Comparison of ENCODE assay signal across 28 cellular contexts in the genomic region with DNA sequence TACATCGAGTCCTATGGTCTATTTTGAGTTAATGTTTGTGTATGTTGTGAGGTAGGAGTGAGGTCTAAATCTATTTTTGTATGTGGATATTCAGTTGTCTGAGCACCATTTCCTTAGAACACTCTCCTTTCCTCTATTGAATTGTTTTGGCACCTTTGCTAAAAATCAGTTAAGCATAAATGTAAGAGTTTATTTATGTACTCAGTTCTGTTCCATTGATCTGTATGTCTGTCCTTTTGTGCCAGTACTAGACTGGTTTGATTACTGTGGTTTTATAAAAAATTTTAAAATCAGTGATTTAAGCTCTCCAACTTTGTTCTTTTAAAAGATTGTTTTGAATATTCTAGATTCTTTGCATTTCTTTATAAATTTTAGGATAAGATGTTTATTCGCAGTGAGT.
"Had no signal": no experiment of that assay in that cellular context is flagged by ENCODE, and none has a peak within 500 bp of the region (broad histone marks: within the 10 kb centered on the region; RNA-seq: fewer than 3 reads in every experiment).

No MANE protein-coding gene starts in this region.

- DNase-seq: natural killer cell; occipital lobe; ovary; posterior cingulate gyrus; psoas muscle; right cardiac atrium; spleen; stimulated activated CD4-positive, alpha-beta T cell treated with anti-CD3 and anti-CD28 coated beads, Interleukin-12 subunit alpha, Interleukin-12 subunit beta, amount 100 ng/mL, for 4 hours; stimulated activated CD4-positive, alpha-beta T cell treated with anti-CD3 and anti-CD28 coated beads, Interleukin-1b, Interleukin-23, amount 100 ng/mL, for 48 hours; stimulated activated CD4-positive, alpha-beta T cell treated with anti-CD3 and anti-CD28 coated beads, Interleukin-4, amount 100 ng/mL, for 1 hour; stimulated activated CD4-positive, alpha-beta T cell treated with anti-CD3 and anti-CD28 coated beads, Interleukin-4, amount 100 ng/mL, for 4 hours; stimulated activated CD8-positive, alpha-beta memory T cell treated with anti-CD3 and anti-CD28 coated beads, Interleukin-4, amount 100 ng/mL, for 48 hours; stimulated activated naive CD4-positive, alpha-beta T cell; stimulated activated naive CD8-positive, alpha-beta T cell treated with anti-CD3 and anti-CD28 coated beads, Interleukin-15, amount 100 ng/mL, for 72 hours; stimulated activated naive CD8-positive, alpha-beta T cell treated with anti-CD3 and anti-CD28 coated beads, Interleukin-15, Interleukin-2, amounts not matched to agents 100 U/mL and 50 U/mL, for 24 hours; substantia nigra; testis; tibial artery; transverse colon; upper lobe of right lung; uterus had no signal

- H3K4me3 ChIP-seq: neural progenitor cell, ovary, psoas muscle, skin epidermis, smooth muscle cell, spleen, suprapubic skin, testis, tibial artery, transverse colon, upper lobe of right lung, uterus had no signal

- H3K79me2 ChIP-seq: parathyroid adenoma had no signal

- H3K4me1 ChIP-seq: neural progenitor cell, parathyroid adenoma, psoas muscle, spleen, suprapubic skin, testis, tibial artery, transverse colon, upper lobe of right lung, uterus had no signal

- H3K4me2 ChIP-seq: neural progenitor cell, smooth muscle cell had no signal

- H3K27ac ChIP-seq: neural progenitor cell, ovary, parathyroid adenoma, psoas muscle, skin epidermis, spleen, suprapubic skin, testis, tibial artery, transverse colon, upper lobe of right lung, uterus had no signal

- H3K9me3 ChIP-seq: ovary, psoas muscle, suprapubic skin, testis, tibial artery, transverse colon, upper lobe of right lung, uterus had no signal

- H2AFZ ChIP-seq: neural progenitor cell, parathyroid adenoma had no signal

- H3K27me3 ChIP-seq: neural progenitor cell, ovary, spleen, suprapubic skin, testis, tibial artery, transverse colon, upper lobe of right lung, uterus had no signal

- ATAC-seq: natural killer cell; psoas muscle; right cardiac atrium; sciatic nerve; stimulated activated memory B cell treated with anti-CD40 and anti-IgM and Interleukin-4, amounts not matched to agents 10 μg/mL and 1 μg/mL and 100 μg/mL, for 72 hours; stimulated activated naive CD8-positive, alpha-beta T cell treated with anti-CD3 and anti-CD28 coated beads, Interleukin-15, amount 100 ng/mL, for 72 hours; stimulated activated naive CD8-positive, alpha-beta T cell treated with anti-CD3 and anti-CD28 coated beads, Interleukin-15, Interleukin-2, amounts not matched to agents 100 U/mL and 50 U/mL, for 24 hours; upper lobe of right lung had no signal

- H3K36me3 ChIP-seq: neural progenitor cell, ovary, spleen, suprapubic skin, tibial artery, transverse colon, upper lobe of right lung, uterus had no signal
